In the genomic region with DNA sequence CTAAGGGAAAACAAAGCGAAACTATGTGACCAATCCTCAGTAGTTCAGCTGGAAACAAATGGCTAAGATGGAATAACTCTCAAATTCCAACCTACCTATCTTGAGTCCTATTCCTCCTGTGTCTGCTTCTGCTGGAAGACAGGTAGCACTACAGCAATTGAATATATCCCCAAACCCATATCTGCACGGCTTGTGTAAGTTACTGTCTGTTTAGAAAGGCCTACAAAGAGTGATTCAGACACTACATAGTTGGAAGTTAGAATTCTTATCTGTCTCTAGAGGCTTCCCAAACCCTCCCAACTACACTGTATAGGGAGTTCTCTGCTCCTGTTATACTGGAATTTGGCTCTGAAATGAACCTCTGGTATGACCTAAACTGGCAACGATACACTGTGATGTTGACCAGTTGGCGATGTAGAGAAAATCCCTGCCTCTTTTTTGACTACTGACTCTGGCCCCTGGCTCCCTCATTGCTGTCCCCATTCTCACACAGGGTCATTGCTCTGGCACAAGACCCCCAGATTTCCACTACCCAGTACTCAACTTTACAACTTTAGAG, we compare ENCODE assay signal across 23 cellular contexts. TPM values are rescaled to one million over a fixed set of nuclear protein-coding genes. Genes with fewer than 3 reads are reported as not detected.
"Had no signal": no experiment of that assay in that cellular context is flagged by ENCODE, and none has a peak within 500 bp of the region (broad histone marks: within the 10 kb centered on the region; RNA-seq: fewer than 3 reads in every experiment).

No MANE protein-coding gene starts in this region.

- H3K4me1 Mint-ChIP-seq: endodermal cell; neural crest cell; stimulated activated naive CD8-positive, alpha-beta T cell treated with anti-CD3 and anti-CD28 coated beads, Interleukin-15, amount 100 ng/mL, for 72 hours had no signal

- ATAC-seq: activated T-cell treated with anti-CD3 and anti-CD28 coated beads, Interleukin-2, amount 50 U/mL, for 72 hours; gastrocnemius medialis; mucosa of descending colon; stimulated activated naive CD8-positive, alpha-beta T cell treated with anti-CD3 and anti-CD28 coated beads, Interleukin-15, amount 100 ng/mL, for 72 hours had no signal

- H3K36me3 ChIP-seq: brain microvascular endothelial cell, gastrocnemius medialis, left ventricle myocardium inferior, prostate gland, right atrium auricular region, WERI-Rb-1 had no signal

- H3K27ac Mint-ChIP-seq: activated T-cell treated with anti-CD3 and anti-CD28 coated beads, Interleukin-2, amount 50 U/mL, for 72 hours; endodermal cell; stimulated activated naive CD8-positive, alpha-beta T cell treated with anti-CD3 and anti-CD28 coated beads, Interleukin-15, amount 100 ng/mL, for 72 hours had no signal

- H3K9me3 Mint-ChIP-seq: activated T-cell treated with anti-CD3 and anti-CD28 coated beads, Interleukin-2, amount 50 U/mL, for 72 hours; endodermal cell; naive B cell; neural crest cell; stimulated activated naive CD8-positive, alpha-beta T cell treated with anti-CD3 and anti-CD28 coated beads, Interleukin-15, amount 100 ng/mL, for 72 hours had no signal

- H3K27ac ChIP-seq: brain microvascular endothelial cell, gastrocnemius medialis, left ventricle myocardium inferior, prostate gland, right atrium auricular region, WERI-Rb-1 had no signal

- H3K36me3 Mint-ChIP-seq: naive B cell had no signal

- H3K27me3 ChIP-seq: brain microvascular endothelial cell, dorsolateral prefrontal cortex, gastrocnemius medialis, right atrium auricular region had no signal

- H3K4me1 ChIP-seq: gastrocnemius medialis, left ventricle myocardium inferior, prostate gland, right atrium auricular region had no signal

- H3K9me3 ChIP-seq: gastrocnemius medialis, left ventricle myocardium inferior, mucosa of descending colon, prostate gland, right atrium auricular region had no signal

- DNase-seq: activated CD4-positive, alpha-beta T cell treated with anti-CD3 and anti-CD28 coated beads, Interleukin-2, amount 50 U/mL, for 4 hours; activated effector memory CD4-positive, alpha-beta T cell treated with anti-CD3 and anti-CD28 coated beads, Interleukin-2, amount 50 U/mL, for 16 hours; activated naive CD4-positive, alpha-beta T cell treated with anti-CD3 and anti-CD28 coated beads, Interleukin-2, amount 50 U/mL, for 16 hours; activated T-cell treated with anti-CD3 and anti-CD28 coated beads, Interleukin-2, amount 50 U/mL, for 72 hours; aorta; brain microvascular endothelial cell; central memory CD4-positive, alpha-beta T cell; dorsolateral prefrontal cortex; endodermal cell; gastrocnemius medialis; head of caudate nucleus; left ventricle myocardium inferior; mucosa of descending colon; naive B cell; stimulated activated naive CD8-positive, alpha-beta T cell treated with anti-CD3 and anti-CD28 coated beads, Interleukin-15, amount 100 ng/mL, for 72 hours; T-helper 2 cell; WERI-Rb-1 had no signal

- H3K4me3 Mint-ChIP-seq: activated T-cell treated with anti-CD3 and anti-CD28 coated beads, Interleukin-2, amount 50 U/mL, for 72 hours; endodermal cell; naive B cell; neural crest cell; stimulated activated naive CD8-positive, alpha-beta T cell treated with anti-CD3 and anti-CD28 coated beads, Interleukin-15, amount 100 ng/mL, for 72 hours had no signal

- FAIRE-seq: colon had no signal

- H3K4me3 ChIP-seq: dorsolateral prefrontal cortex, gastrocnemius medialis, left ventricle myocardium inferior, mucosa of descending colon, prostate gland, right atrium auricular region had no signal

RNA-seq across cellular contexts. Expression of a gene that starts 37.4 kb away (rescaled TPM):
- total RNA-seq: endodermal cell, epithelial cell of proximal tubule, kidney epithelial cell, neural crest cell had no signal
